In genomic region chr1:54406339-54407181, GRCh38 we compare ENCODE assay signal across 8 cellular contexts. TPM values are rescaled to one million over a fixed set of nuclear protein-coding genes. Genes with fewer than 3 reads are reported as not detected.
A peak's percentile ranks its signal among the peaks of the same experiment; 100 is the strongest.
DNase-seq lines count a peak whose midpoint lies in the region; ATAC-seq and TF ChIP-seq lines count a peak whose summit lies in the region.

Gene SSBP3, minus strand, starts transcription at chr1:54406394.

- peak; percentile 83 for ATAC-seq in GM19035 (IDR thresholded peaks at IDR 0.05; ENCODE audit: unreplicated experiment)
- peak; percentile 88 for ATAC-seq in HG03354 (IDR thresholded peaks at IDR 0.05; ENCODE audit: poor library complexity, severe bottlenecking, unreplicated experiment)
- peak; percentile 81 for ATAC-seq in left colon

- intact Hi-C loops in left colon (cut with DNase I, micrococcal nuclease): loop anchor here (5.0 kb wide), 2 partner anchors 81 to 284 kb away; no protein-coding TSS in a partner anchor

- H3K4me3 ChIP-seq in choroid plexus epithelial cell (ENCODE audit: low read depth, low read length): peak within 1 kb of the TSS; percentile 77

- TF ChIP-seq CTCF in AG09319 (IDR thresholded peaks at IDR 0.05; ENCODE audit: low read depth, low read length): no peak
- no peak for TF ChIP-seq CTCF in choroid plexus epithelial cell (conservative IDR thresholded peaks at IDR 0.05; ENCODE audit: low read depth, low read length)

- peak; percentile 67 for DNase-seq in AG09319 (ENCODE audit: extremely low read depth, low read depth)
- peak; percentile 80 for DNase-seq in NCI-H460 (ENCODE audit: extremely low read depth, low read depth)
- DNase-seq in activated CD4-positive, alpha-beta T cell treated with anti-CD3 and anti-CD28 coated beads for 4 hours: peak; percentile 87
- DNase-seq in choroid plexus epithelial cell (ENCODE audit: low read depth): peak; percentile 94
- DNase-seq in left colon: peak; percentile 90 to 91
- DNase-seq in stimulated activated CD4-positive, alpha-beta T cell treated with anti-CD3 and anti-CD28 coated beads, Interleukin-1b, Interleukin-23, amount 100 ng/mL, for 48 hours: peak; percentile 90

RNA-seq across cellular contexts. Expression of gene SSBP3, which starts in this region (rescaled TPM):
- 3.0 and 3.1 TPM in 2 replicates for total RNA-seq in NCI-H460 (2014; rRNA removed; shearing (Covaris generic))
- polyA plus RNA-seq in NCI-H460 (2014; cell fraction: nucleus; rRNA removed): 4.2 and 4.6 TPM in 2 replicates
- total RNA-seq in left colon: 10 to 100 TPM; 61.7 to 74.2 TPM

Comparison
In these comparisons a context has a peak if more than half of its experiments do, and no peak if none do; other contexts are left out.
1. Peak in every context shown above with its lines: DNase-seq, ATAC-seq and H3K4me3 ChIP-seq.
2. RNA of gene SSBP3 (total RNA-seq): 61.7 to 74.2 TPM in left colon; 3.0 to 3.1 TPM in NCI-H460; every median in the first group is over 10 times any median in the second.